8 cellular contexts compared by ENCODE assay signal in the genomic region with DNA sequence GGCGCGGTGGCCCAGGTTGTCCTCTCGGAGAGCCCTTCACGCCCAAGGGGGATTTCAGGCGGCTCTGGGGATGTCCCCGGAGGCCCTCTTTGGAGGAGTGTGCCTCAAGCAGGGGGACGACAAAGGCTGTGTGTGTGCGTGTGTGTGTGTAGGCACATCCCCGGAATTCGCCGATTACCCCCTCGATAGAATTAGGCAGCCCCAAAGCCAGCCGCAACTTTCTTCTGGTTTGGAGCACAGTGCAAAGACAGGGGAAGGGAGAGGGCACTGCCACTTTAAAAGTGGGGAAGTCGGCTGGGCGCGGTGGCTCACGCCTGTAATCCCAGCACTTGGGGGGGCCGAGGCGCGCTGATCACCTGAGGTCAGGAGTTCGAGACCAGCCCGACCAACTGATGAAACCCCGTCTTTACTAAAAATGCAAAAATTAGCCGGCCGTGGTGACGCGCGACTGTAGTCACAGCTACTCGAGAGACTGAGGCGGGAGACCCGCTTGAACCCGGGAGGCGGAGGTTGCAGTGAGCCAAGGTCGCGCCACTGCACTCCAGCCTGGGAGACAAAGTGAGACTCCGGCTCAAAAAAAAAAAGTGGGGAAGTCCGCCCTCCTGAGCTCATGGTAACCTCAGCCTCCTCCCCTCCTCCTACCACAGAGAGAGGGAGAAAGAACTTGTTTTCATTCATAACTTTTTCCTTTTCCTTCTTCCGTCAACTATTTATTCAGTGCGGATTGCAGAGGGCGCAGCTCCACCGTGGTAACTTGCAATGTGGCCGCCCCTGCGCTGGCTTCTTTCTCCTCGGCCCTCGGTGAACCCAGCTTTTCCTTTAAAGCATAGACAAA. TPM values are rescaled to one million over a fixed set of nuclear protein-coding genes. Genes with fewer than 3 reads are reported as not detected.
DNase-seq lines count a peak whose midpoint lies in the region; ATAC-seq, FAIRE-seq and TF ChIP-seq lines count a peak whose summit lies in the region.

No MANE protein-coding gene starts in this region.

- peaks cover 22% of the 10 kb centered on the region for H3K4me1 Mint-ChIP-seq in activated naive CD4-positive, alpha-beta T cell treated with anti-CD3 and anti-CD28 coated beads, Interleukin-2, amount 50 U/mL, for 24 hours

- H3K27ac Mint-ChIP-seq in activated naive CD4-positive, alpha-beta T cell treated with anti-CD3 and anti-CD28 coated beads, Interleukin-2, amount 50 U/mL, for 24 hours = peak overlapping the region; percentile 85

- H3K4me3 ChIP-seq in AG10803 (ENCODE audit: low read length) = peak overlapping the region; percentile 68
- H3K4me3 ChIP-seq in RWPE2 (ENCODE audit: severe bottlenecking) = peak overlapping the region; percentile 72
- peak overlapping the region; percentile 50 to 74 (median 66) for H3K4me3 ChIP-seq in pancreas
- H3K4me3 ChIP-seq in vagina = peak overlapping the region; percentile 84 to 89

- FAIRE-seq in pancreas (lab: Jason Lieb, UNC) = no peak

- H3K9me3 ChIP-seq in RWPE2 (ENCODE audit: severe bottlenecking) = no peaks in the 10 kb centered on the region
- H3K9me3 ChIP-seq in pancreas = no peaks in the 10 kb centered on the region
- no peaks in the 10 kb centered on the region for H3K9me3 ChIP-seq in vagina

- no peaks in the 10 kb centered on the region for H3K27me3 ChIP-seq in RWPE2 (ENCODE audit: insufficient read depth, poor library complexity, severe bottlenecking)
- no peaks in the 10 kb centered on the region for H3K27me3 ChIP-seq in pancreas
- H3K27me3 ChIP-seq in vagina = no peaks in the 10 kb centered on the region

- DNase-seq in AG10803 (ENCODE audit: low read depth) (peak; percentile 63), RWPE2 (ENCODE audit: low spot score) (no peak), globus pallidus (ENCODE audit: low spot score) (peak; percentile 54), pancreas (peak; percentile 47 to 79 (median 67)), vagina (ENCODE audit: extremely low spot score in 2 of 2) (no peak)

- TF ChIP-seq POLR2A in vagina (IDR thresholded peaks at IDR 0.05) = no peak

- H3K27me3 Mint-ChIP-seq in activated naive CD4-positive, alpha-beta T cell treated with anti-CD3 and anti-CD28 coated beads, Interleukin-2, amount 50 U/mL, for 24 hours = peaks cover 23% of the 10 kb centered on the region

- H3K4me1 ChIP-seq in RWPE2 (ENCODE audit: insufficient read depth, poor library complexity, severe bottlenecking) (no peaks in the 10 kb centered on the region), pancreas (peaks cover 0 to 9% (median 2%) of the 10 kb centered on the region in 3 donors), vagina (peaks cover 35% of the 10 kb centered on the region)

- H3K4me3 Mint-ChIP-seq in activated naive CD4-positive, alpha-beta T cell treated with anti-CD3 and anti-CD28 coated beads, Interleukin-2, amount 50 U/mL, for 24 hours = peak overlapping the region; percentile 92

- peaks cover 16% of the 10 kb centered on the region for H3K36me3 ChIP-seq in RWPE2 (ENCODE audit: low read depth)
- peaks cover 0 to 5% (median 0%) of the 10 kb centered on the region in 3 donors for H3K36me3 ChIP-seq in pancreas
- H3K36me3 ChIP-seq in vagina = peaks cover 0 to 10% of the 10 kb centered on the region in 2 donors

- TF ChIP-seq CTCF in AG10803 (conservative IDR thresholded peaks at IDR 0.05; ENCODE audit: low read length) (peak; percentile 46), RWPE2 (IDR thresholded peaks at IDR 0.05; ENCODE audit: poor library complexity, severe bottlenecking) (peak; percentile 40), pancreas (IDR thresholded peaks at IDR 0.05) (no peak), vagina (IDR thresholded peaks at IDR 0.05) (no peak)

- no peaks in the 10 kb centered on the region for H3K9me3 Mint-ChIP-seq in activated naive CD4-positive, alpha-beta T cell treated with anti-CD3 and anti-CD28 coated beads, Interleukin-2, amount 50 U/mL, for 24 hours

- intact Hi-C loops in pancreas (cut with DNase I) (loop anchor here in 2 of 3 donors (10.0 kb wide), 2 partner anchors 256 to 646 kb away; no protein-coding TSS in a partner anchor), vagina (cut with DNase I) (loop anchor here (10.0 kb wide), 1 partner anchor 266 kb away; no protein-coding TSS in a partner anchor)

- peaks cover 13% of the 10 kb centered on the region for H3K36me3 Mint-ChIP-seq in activated naive CD4-positive, alpha-beta T cell treated with anti-CD3 and anti-CD28 coated beads, Interleukin-2, amount 50 U/mL, for 24 hours

- peak; percentile 29 for ATAC-seq in GM18870 (IDR thresholded peaks at IDR 0.05; ENCODE audit: unreplicated experiment)
- ATAC-seq in HG03175 (IDR thresholded peaks at IDR 0.05; ENCODE audit: unreplicated experiment) = peak; percentile 26
- ATAC-seq in RWPE2 (ENCODE audit: low read depth) = peak; percentile 48
- ATAC-seq in pancreas = peak; percentile 41 to 52 (median 42)

- WGBS in pancreas, 2 donors = 0% methylated on average over 40 to 45 of the region's 45 CpGs

- H3K27ac ChIP-seq in RWPE2 (ENCODE audit: poor library complexity, severe bottlenecking) (peak overlapping the region; percentile 72), pancreas (peak overlapping the region; percentile 89 to 97 (median 94)), vagina (peak overlapping the region; percentile 97)

RNA-seq across cellular contexts. Expression of a gene that starts 2.4 kb away (rescaled TPM):
- total RNA-seq in pancreas (10 to 100 TPM; 11.2 to 29.7 (median 21.5) TPM), vagina (185 TPM)
- polyA plus RNA-seq in pancreas = 10 to 100 TPM; 10.1 to 13.9 TPM

Comparison
In these comparisons a context has a peak if more than half of its experiments do, and no peak if none do; other contexts are left out.
1. DNase-seq: peak in AG10803 (single experiment), globus pallidus (single experiment) and pancreas (6 of 6); none in RWPE2 (single experiment) and vagina (0 of 2).
2. CTCF ChIP-seq: peak in AG10803 (single experiment) and RWPE2 (single experiment); none in pancreas (0 of 4) and vagina (0 of 3).
3. Peak in every context shown above with its lines, with median percentiles within 50 percentile points of each other: H3K4me3 ChIP-seq, ATAC-seq and H3K27ac ChIP-seq.